In genomic region chr1:152871731-152872126, GRCh38 we compare ENCODE assay signal across 1 cellular context.
A peak's percentile ranks its signal among the peaks of the same experiment; 100 is the strongest.
TF ChIP-seq lines count a peak whose summit lies in the region.

No MANE protein-coding gene starts in this region.

TF ChIP-seq in GM12878, 131 proteins besides CTCF, POLR2A, EP300 and RAD21:
- TF ChIP-seq MEF2A (IDR thresholded peaks at IDR 0.05; ENCODE audit: insufficient read depth, low read depth, low read length) (peak; percentile 71; the same call in 1 of the 2 replicates), RUNX3 (IDR thresholded peaks at IDR 0.05; ENCODE audit: low read length) (peak; percentile 76), NR2C1 (IDR thresholded peaks at IDR 0.05) (no peak), IKZF1 (conservative IDR thresholded peaks at IDR 0.05) (no peak), E4F1 (IDR thresholded peaks at IDR 0.05; ENCODE audit: borderline replicate concordance, partially characterized antibody) (no peak), MYB (IDR thresholded peaks at IDR 0.05; ENCODE audit: borderline replicate concordance, low read depth, low read length) (no peak), RB1 (IDR thresholded peaks at IDR 0.05; ENCODE audit: borderline replicate concordance) (no peak), PBX3 (IDR thresholded peaks at IDR 0.05; ENCODE audit: insufficient replicate concordance, low read depth, low read length) (no peak)
